ENCODE assay signal across 2 cellular contexts in the genomic region with DNA sequence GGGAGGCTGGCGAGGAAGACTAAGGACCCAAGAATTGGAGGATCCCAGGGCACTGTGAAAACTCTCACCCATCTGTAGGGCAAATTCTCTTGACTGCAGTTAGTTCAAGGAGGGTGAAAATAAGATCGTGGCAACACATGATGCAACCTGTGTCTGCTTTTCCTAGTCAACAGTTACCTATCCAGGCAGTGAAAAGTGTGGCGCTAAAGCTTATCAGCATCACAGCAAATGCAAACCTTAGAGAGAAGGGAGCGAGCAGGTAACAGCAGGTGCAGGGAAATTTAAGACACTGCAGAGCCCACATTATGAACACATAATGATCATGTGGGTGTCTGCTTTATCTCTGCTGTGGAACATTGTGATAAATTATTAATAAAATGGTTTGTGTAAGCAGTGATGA.
TF ChIP-seq lines count a peak whose summit lies in the region.

No MANE protein-coding gene starts in this region.

TF ChIP-seq in K562, 482 proteins besides CTCF, POLR2A, EP300 and RAD21:
- TF ChIP-seq SRSF9 (IDR thresholded peaks at IDR 0.05; ENCODE audit: borderline replicate concordance, low read depth, low read length) = no peak
- TF ChIP-seq KAT7 (CRISPR knock-in tag; IDR thresholded peaks at IDR 0.05; ENCODE audit: borderline replicate concordance) = no peak
- TF ChIP-seq, protein P1, sequence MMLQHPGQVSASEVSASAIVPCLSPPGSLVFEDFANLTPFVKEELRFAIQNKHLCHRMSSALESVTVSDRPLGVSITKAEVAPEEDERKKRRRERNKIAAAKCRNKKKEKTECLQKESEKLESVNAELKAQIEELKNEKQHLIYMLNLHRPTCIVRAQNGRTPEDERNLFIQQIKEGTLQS (IDR thresholded peaks at IDR 0.05) = peak; percentile 16; the same call in 1 of the 2 replicates
- TF ChIP-seq, protein P1 (CRISPR knock-in tag; conservative IDR thresholded peaks at IDR 0.05) = no peak
- TF ChIP-seq, protein P2, sequence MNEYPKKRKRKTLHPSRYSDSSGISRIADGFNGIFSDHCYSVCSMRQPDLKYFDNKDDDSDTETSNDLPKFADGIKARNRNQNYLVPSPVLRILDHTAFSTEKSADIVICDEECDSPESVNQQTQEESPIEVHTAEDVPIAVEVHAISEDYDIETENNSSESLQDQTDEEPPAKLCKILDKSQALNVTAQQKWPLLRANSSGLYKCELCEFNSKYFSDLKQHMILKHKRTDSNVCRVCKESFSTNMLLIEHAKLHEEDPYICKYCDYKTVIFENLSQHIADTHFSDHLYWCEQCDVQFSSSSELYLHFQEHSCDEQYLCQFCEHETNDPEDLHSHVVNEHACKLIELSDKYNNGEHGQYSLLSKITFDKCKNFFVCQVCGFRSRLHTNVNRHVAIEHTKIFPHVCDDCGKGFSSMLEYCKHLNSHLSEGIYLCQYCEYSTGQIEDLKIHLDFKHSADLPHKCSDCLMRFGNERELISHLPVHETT (CRISPR knock-in tag; conservative IDR thresholded peaks at IDR 0.05 in 1 of 2, IDR thresholded peaks at IDR 0.05 in 1 of 2) = no peak
- TF ChIP-seq CEBPG (CRISPR knock-in tag; IDR thresholded peaks at IDR 0.05) = no peak
- peak; percentile 47 to 55; a peak in 1 of 4 replicates for TF ChIP-seq CEBPG (tag; conservative IDR thresholded peaks at IDR 0.05 in 1 of 2, IDR thresholded peaks at IDR 0.05 in 1 of 2)
TF ChIP-seq in K562: peak in this region for 2.

TF ChIP-seq in HEK293T, 16 proteins besides CTCF, POLR2A, EP300 and RAD21:
- TF ChIP-seq, protein P3, sequence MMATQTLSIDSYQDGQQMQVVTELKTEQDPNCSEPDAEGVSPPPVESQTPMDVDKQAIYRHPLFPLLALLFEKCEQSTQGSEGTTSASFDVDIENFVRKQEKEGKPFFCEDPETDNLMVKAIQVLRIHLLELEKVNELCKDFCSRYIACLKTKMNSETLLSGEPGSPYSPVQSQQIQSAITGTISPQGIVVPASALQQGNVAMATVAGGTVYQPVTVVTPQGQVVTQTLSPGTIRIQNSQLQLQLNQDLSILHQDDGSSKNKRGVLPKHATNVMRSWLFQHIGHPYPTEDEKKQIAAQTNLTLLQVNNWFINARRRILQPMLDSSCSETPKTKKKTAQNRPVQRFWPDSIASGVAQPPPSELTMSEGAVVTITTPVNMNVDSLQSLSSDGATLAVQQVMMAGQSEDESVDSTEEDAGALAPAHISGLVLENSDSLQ (IDR thresholded peaks at IDR 0.05) = no peak
- TF ChIP-seq SP1 (IDR thresholded peaks at IDR 0.05) = no peak
- no peak for TF ChIP-seq NFRKB (IDR thresholded peaks at IDR 0.05)
- TF ChIP-seq BHLHE40 (IDR thresholded peaks at IDR 0.05; ENCODE audit: borderline replicate concordance) = no peak
- TF ChIP-seq L3MBTL2 (conservative IDR thresholded peaks at IDR 0.05) = no peak
- no peak for TF ChIP-seq SUZ12 (IDR thresholded peaks at IDR 0.05)
- no peak for TF ChIP-seq TARDBP (IDR thresholded peaks at IDR 0.05)
- TF ChIP-seq ELF4 (IDR thresholded peaks at IDR 0.05) = no peak
- TF ChIP-seq FOXA1 (IDR thresholded peaks at IDR 0.05) = no peak
- no peak for TF ChIP-seq ARNT (IDR thresholded peaks at IDR 0.05)
- TF ChIP-seq CTBP1 (IDR thresholded peaks at IDR 0.05; ENCODE audit: borderline replicate concordance) = no peak
- no peak for TF ChIP-seq ZNF384 (IDR thresholded peaks at IDR 0.05)
- no peak for TF ChIP-seq LEF1 (IDR thresholded peaks at IDR 0.05; ENCODE audit: borderline replicate concordance)
- TF ChIP-seq FOXK2 (IDR thresholded peaks at IDR 0.05) = no peak
- no peak for TF ChIP-seq FOXM1 (IDR thresholded peaks at IDR 0.05; ENCODE audit: borderline replicate concordance)
- no peak for TF ChIP-seq HDGF (IDR thresholded peaks at IDR 0.05; ENCODE audit: borderline replicate concordance)
TF ChIP-seq in HEK293T: peak in this region for 0.
